1 cellular context compared by ENCODE assay signal in the genomic region with DNA sequence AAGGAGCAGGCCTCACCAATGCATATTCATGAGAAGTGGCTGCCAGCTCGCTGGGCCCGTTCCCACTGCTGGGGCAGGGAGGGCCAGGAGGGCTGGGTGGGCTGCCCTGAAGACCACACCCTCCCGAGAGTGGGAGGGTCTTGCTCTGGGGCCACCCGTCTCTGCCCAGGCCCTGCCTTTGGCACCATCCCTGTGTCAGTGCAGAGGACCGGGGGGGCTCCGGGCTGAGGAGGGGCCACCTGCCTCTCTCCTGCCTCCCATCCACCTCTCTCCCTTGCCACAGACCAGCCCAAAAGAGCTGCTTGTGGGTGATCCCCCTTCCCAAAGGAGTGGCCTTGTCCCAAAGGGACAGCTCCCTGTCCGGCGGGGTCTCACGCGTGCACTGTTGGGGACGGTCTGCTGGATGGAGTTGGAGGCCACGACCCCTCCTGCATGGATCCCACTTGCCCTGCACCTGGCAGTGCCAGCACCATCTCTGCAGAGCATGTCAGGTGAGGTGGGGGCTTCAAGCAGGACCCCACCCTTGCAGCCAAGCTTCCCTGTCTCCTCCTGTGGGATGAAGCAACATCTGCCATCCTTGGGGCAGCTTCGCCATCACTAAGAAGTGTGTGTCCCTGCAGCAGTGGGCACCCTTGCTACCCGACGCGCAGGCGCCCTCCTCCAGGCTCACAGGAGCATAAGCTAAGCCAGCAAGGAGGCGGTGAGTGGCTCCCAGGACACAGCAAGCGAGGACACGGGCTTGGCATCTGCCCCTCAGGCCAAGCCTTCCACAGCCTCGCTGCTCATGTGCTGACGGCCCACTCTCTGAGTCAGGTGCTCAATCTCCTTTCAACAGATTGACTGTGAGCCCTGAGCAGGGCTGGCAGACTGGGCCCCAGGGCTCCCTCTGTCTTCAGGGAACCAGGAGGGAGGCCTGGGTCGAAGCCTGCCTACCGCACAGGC.
TF ChIP-seq lines count a peak whose summit lies in the region.

No MANE protein-coding gene starts in this region.

TF ChIP-seq in SK-N-SH treated with all-trans-retinoic acid at 6 μM for 48 hours, 23 proteins besides CTCF, POLR2A, EP300 and RAD21 (continued from another document):
- TF ChIP-seq, protein P1, sequence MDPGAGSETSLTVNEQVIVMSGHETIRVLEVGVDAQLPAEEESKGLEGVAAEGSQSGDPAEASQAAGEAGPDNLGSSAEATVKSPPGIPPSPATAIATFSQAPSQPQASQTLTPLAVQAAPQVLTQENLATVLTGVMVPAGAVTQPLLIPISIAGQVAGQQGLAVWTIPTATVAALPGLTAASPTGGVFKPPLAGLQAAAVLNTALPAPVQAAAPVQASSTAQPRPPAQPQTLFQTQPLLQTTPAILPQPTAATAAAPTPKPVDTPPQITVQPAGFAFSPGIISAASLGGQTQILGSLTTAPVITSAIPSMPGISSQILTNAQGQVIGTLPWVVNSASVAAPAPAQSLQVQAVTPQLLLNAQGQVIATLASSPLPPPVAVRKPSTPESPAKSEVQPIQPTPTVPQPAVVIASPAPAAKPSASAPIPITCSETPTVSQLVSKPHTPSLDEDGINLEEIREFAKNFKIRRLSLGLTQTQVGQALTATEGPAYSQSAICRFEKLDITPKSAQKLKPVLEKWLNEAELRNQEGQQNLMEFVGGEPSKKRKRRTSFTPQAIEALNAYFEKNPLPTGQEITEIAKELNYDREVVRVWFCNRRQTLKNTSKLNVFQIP (CRISPR knock-in tag; IDR thresholded peaks at IDR 0.05; ENCODE audit: borderline replicate concordance, low read depth), result no peak
- TF ChIP-seq TOX (CRISPR knock-in tag; IDR thresholded peaks at IDR 0.05; ENCODE audit: borderline replicate concordance), result no peak
- no peak for TF ChIP-seq ZNF8 (CRISPR knock-in tag; IDR thresholded peaks at IDR 0.05)
- no peak for TF ChIP-seq ISL1 (CRISPR knock-in tag; IDR thresholded peaks at IDR 0.05)
- no peak for TF ChIP-seq ZNF565 (CRISPR knock-in tag; conservative IDR thresholded peaks at IDR 0.05; ENCODE audit: low read depth)
